Comparison of ENCODE assay signal across 10 cellular contexts in genomic region chr11:44766112-44766971, GRCh38. TPM values are rescaled to one million over a fixed set of nuclear protein-coding genes. Genes with fewer than 3 reads are reported as not detected.
DNase-seq lines count a peak whose midpoint lies in the region; ATAC-seq, FAIRE-seq and TF ChIP-seq lines count a peak whose summit lies in the region.
"Had no signal": no experiment of that assay in that cellular context is flagged by ENCODE, and none has a peak within 500 bp of the region (broad histone marks: within the 10 kb centered on the region; RNA-seq: fewer than 3 reads in every experiment).

No MANE protein-coding gene starts in this region.

- ATAC-seq in activated B cell treated with CpG ODN at 0.5 μM for 24 hours (ENCODE audit: low read depth) (no peak), right cardiac atrium (peak; percentile 90 to 91), HG03378 (IDR thresholded peaks at IDR 0.05; ENCODE audit: unreplicated experiment) (no peak), GM18519 (IDR thresholded peaks at IDR 0.05; ENCODE audit: low FRiP score, unreplicated experiment) (no peak)

- 0 out of 2 replicates have a peak, but pooled peaks have one; percentile 14 for TF ChIP-seq CTCF in HFFc6 (IDR thresholded peaks at IDR 0.05)
- no peak for TF ChIP-seq CTCF in activated B cell treated with CpG ODN at 0.5 μM for 24 hours (IDR thresholded peaks at IDR 0.05)
- no peak for TF ChIP-seq CTCF in spleen (IDR thresholded peaks at IDR 0.05 in 8 of 11, conservative IDR thresholded peaks at IDR 0.05 in 3 of 11)

- no peaks in the 10 kb centered on the region for H3K9me3 ChIP-seq in right cardiac atrium (ENCODE audit: control insufficient read depth, low read length)
- peaks cover 0 to 11% (median 0%) of the 10 kb centered on the region in 8 donors for H3K9me3 ChIP-seq in spleen

- H3K27ac Mint-ChIP-seq in HFFc6: peak overlapping the region; percentile 92
- H3K27ac Mint-ChIP-seq in activated B cell treated with CpG ODN at 0.5 μM for 24 hours: no peak overlapping the region
- H3K27ac Mint-ChIP-seq: dendritic cell treated with granulocyte-macrophage colony-stimulating factor and Interleukin-4, amounts not matched to agents 40 ng/mL and 50 ng/mL, for 4 days had no signal

- H3K36me3 Mint-ChIP-seq in HFFc6 (ENCODE audit: low read depth) (peaks cover 5% of the 10 kb centered on the region), activated B cell treated with CpG ODN at 0.5 μM for 24 hours (ENCODE audit: low read depth) (no peaks in the 10 kb centered on the region)

- H3K4me3 ChIP-seq in right cardiac atrium (ENCODE audit: low read length): no peak overlapping the region
- no peak overlapping the region for H3K4me3 ChIP-seq in spleen

- H3K4me1 Mint-ChIP-seq in HFFc6 (ENCODE audit: low read depth): peaks cover 46% of the 10 kb centered on the region
- no peaks in the 10 kb centered on the region for H3K4me1 Mint-ChIP-seq in activated B cell treated with CpG ODN at 0.5 μM for 24 hours

- H3K27ac ChIP-seq in right cardiac atrium (ENCODE audit: low read length) (peak overlapping the region; percentile 99), spleen (peak overlapping the region in 7 of 8 donors; percentile 46 to 69 (median 57))
- H3K27ac ChIP-seq: HL-60 had no signal

- TF ChIP-seq POLR2A in spleen (IDR thresholded peaks at IDR 0.05): no peak
- no peak for TF ChIP-seq POLR2A in H54 (IDR thresholded peaks at IDR 0.05; ENCODE audit: low read depth, low read length)

- CTCF ChIA-PET in activated B cell treated with CpG ODN at 0.5 μM for 24 hours (lab: Charles Lee): interaction anchor here (1.5 kb wide), 1 partner anchor 10 kb away, joined by 11 read pairs; no protein-coding TSS in a partner anchor

- H3K36me3 ChIP-seq in spleen: no peaks in the 10 kb centered on the region

- WGBS in right cardiac atrium: 8% methylated on average over 8 of the region's 8 CpGs
- 26 to 48% (median 37%) methylated on average over 8 of the region's 8 CpGs for whole genome bisulfite sequencing in spleen, 5 donors

- POLR2A ChIA-PET in activated B cell treated with CpG ODN at 0.5 μM for 24 hours (lab: Charles Lee): no interaction called here

- H3K27me3 Mint-ChIP-seq in HFFc6 (ENCODE audit: insufficient read depth) (peaks cover 16% of the 10 kb centered on the region), activated B cell treated with CpG ODN at 0.5 μM for 24 hours (peaks cover 2% of the 10 kb centered on the region)

- H3K4me1 ChIP-seq in right cardiac atrium (ENCODE audit: control insufficient read depth, insufficient read depth, low read length) (peaks cover 30% of the 10 kb centered on the region), spleen (peaks cover 0 to 20% (median 9%) of the 10 kb centered on the region in 6 donors)

- intact Hi-C loops in activated B cell treated with CpG ODN at 0.5 μM for 24 hours (cut with micrococcal nuclease) (no loop called here), right cardiac atrium (cut with DNase I) (loop anchor here in 1 of 4 donors (2.0 kb wide), 1 partner anchor 96 kb away; no protein-coding TSS in a partner anchor), spleen (cut with DNase I; ENCODE audit: low total_unique reads) (no loop called here)

- peaks cover 9% of the 10 kb centered on the region; the same call in 1 of the 2 replicates for H3K9me3 Mint-ChIP-seq in HFFc6
- H3K9me3 Mint-ChIP-seq in activated B cell treated with CpG ODN at 0.5 μM for 24 hours: peaks cover 3% of the 10 kb centered on the region
- H3K9me3 Mint-ChIP-seq: dendritic cell treated with granulocyte-macrophage colony-stimulating factor and Interleukin-4, amounts not matched to agents 40 ng/mL and 50 ng/mL, for 4 days had no signal

- H3K4me3 Mint-ChIP-seq in HFFc6 (peak overlapping the region; percentile 47), activated B cell treated with CpG ODN at 0.5 μM for 24 hours (no peak overlapping the region)
- H3K4me3 Mint-ChIP-seq: dendritic cell treated with granulocyte-macrophage colony-stimulating factor and Interleukin-4, amounts not matched to agents 40 ng/mL and 50 ng/mL, for 4 days had no signal

- DNase-seq in HFFc6 (peak; percentile 72), activated B cell treated with CpG ODN at 0.5 μM for 24 hours (peak; percentile 2), right cardiac atrium (peak; percentile 87 to 92 (median 92)), spleen (no peak), H54 (ENCODE audit: insufficient read length, low spot score) (no peak)
- no peak for DNase-seq in activated effector memory CD4-positive, alpha-beta T cell treated with Interleukin-2 at 50 U/mL for 16 hours

- H3K27me3 ChIP-seq in right cardiac atrium (ENCODE audit: control insufficient read depth, insufficient read depth): no peaks in the 10 kb centered on the region
- H3K27me3 ChIP-seq in spleen (replicated peaks in 1 of 7): no peaks in the 10 kb centered on the region

- no peak for FAIRE-seq in H54 (lab: Jason Lieb, UNC)

RNA-seq across cellular contexts. Expression of gene TSPAN18, which starts 39.6 kb away (rescaled TPM):
- under 1 TPM in 1 of 6 experiments, not detected in 5; 0.09 TPM for total RNA-seq in HFFc6 (2021; fragmentation: NEBNext Ultra II Directional; extraction: Animal tissue kit (Norgen Biotek cat#: 25700))
- total RNA-seq in activated B cell treated with CpG ODN at 0.5 μM for 24 hours (2.8 and 3.0 TPM in 2 replicates), right cardiac atrium (100 to 1,000 TPM; 158 to 236 (median 207) TPM), spleen (10 to 100 TPM; 16.5 to 47.5 (median 24.0) TPM)
- polyA plus RNA-seq in right cardiac atrium (120 TPM), spleen (1 to 10 TPM; 2.1 to 7.9 (median 3.1) TPM)

Comparison
In these comparisons a context has a peak if more than half of its experiments do, and no peak if none do; other contexts are left out.
1. DNase-seq: peak in HFFc6 (single experiment), activated B cell treated with CpG ODN at 0.5 μM for 24 hours (single experiment) and right cardiac atrium (3 of 3); none in spleen (single experiment), activated effector memory CD4-positive, alpha-beta T cell treated with Interleukin-2 at 50 U/mL for 16 hours (single experiment) and H54 (single experiment).
2. ATAC-seq: peak in right cardiac atrium (2 of 2); none in activated B cell treated with CpG ODN at 0.5 μM for 24 hours (single experiment), HG03378 (single experiment) and GM18519 (single experiment).